22 cellular contexts compared by ENCODE assay signal in genomic region chr7:142362349-142362748, GRCh38.
DNase-seq lines count a peak whose midpoint lies in the region; ATAC-seq and TF ChIP-seq lines count a peak whose summit lies in the region.
"Had no signal": no experiment of that assay in that cellular context is flagged by ENCODE, and none has a peak within 500 bp of the region (broad histone marks: within the 10 kb centered on the region; RNA-seq: fewer than 3 reads in every experiment).

No MANE protein-coding gene starts in this region.

- H3K36me3 ChIP-seq in Loucy (ENCODE audit: insufficient read depth, low read length): no peaks in the 10 kb centered on the region
- H3K36me3 ChIP-seq: HAP-1, SJCRH30 had no signal

- no peak overlapping the region for H3K4me3 ChIP-seq in Loucy (ENCODE audit: low read length, poor library complexity, severe bottlenecking)
- H3K4me3 ChIP-seq: GM12878, GM23248, HAP-1, PC-9, SJCRH30 had no signal

- peaks cover 31% of the 10 kb centered on the region for H3K27me3 Mint-ChIP-seq in activated naive CD8-positive, alpha-beta T cell treated with anti-CD3 and anti-CD28 coated beads, Interleukin-2, amount 10 ng/mL, durations not matched to agents 7 days and 5 days
- H3K27me3 Mint-ChIP-seq in activated naive CD8-positive, alpha-beta T cell treated with anti-CD3 and anti-CD28 coated beads for 36 hours: peaks cover 30% of the 10 kb centered on the region
- peaks cover 6% of the 10 kb centered on the region for H3K27me3 Mint-ChIP-seq in activated naive CD8-positive, alpha-beta T cell treated with anti-CD3 and anti-CD28 coated beads, Interleukin-2, amount 50 U/mL, for 24 hours
- peaks cover 42% of the 10 kb centered on the region for H3K27me3 Mint-ChIP-seq in stimulated activated naive CD8-positive, alpha-beta T cell treated with anti-CD3 and anti-CD28 coated beads, Interleukin-15, amount 100 ng/mL, for 72 hours
- H3K27me3 Mint-ChIP-seq in endothelial cell (ENCODE audit: unreplicated experiment): no peaks in the 10 kb centered on the region

- no peak for TF ChIP-seq CTCF in Loucy (conservative IDR thresholded peaks at IDR 0.05; ENCODE audit: low read length)
- TF ChIP-seq CTCF in endothelial cell (IDR thresholded peaks at IDR 0.05; ENCODE audit: unreplicated experiment): no peak

- POLR2A ChIA-PET in activated naive CD8-positive, alpha-beta T cell treated with anti-CD3 and anti-CD28 coated beads, Interleukin-2, amount 10 ng/mL, durations not matched to agents 7 days and 5 days (lab: Charles Lee): interaction anchor here (1.0 to 1.9 kb wide), 2 partner anchors 9 to 449 kb away, joined by 7 read pairs; no protein-coding TSS in a partner anchor

- no peaks in the 10 kb centered on the region for H3K9me3 Mint-ChIP-seq in activated naive CD8-positive, alpha-beta T cell treated with anti-CD3 and anti-CD28 coated beads, Interleukin-2, amount 10 ng/mL, durations not matched to agents 7 days and 5 days
- no peaks in the 10 kb centered on the region for H3K9me3 Mint-ChIP-seq in activated naive CD8-positive, alpha-beta T cell treated with anti-CD3 and anti-CD28 coated beads for 36 hours
- H3K9me3 Mint-ChIP-seq in activated naive CD8-positive, alpha-beta T cell treated with anti-CD3 and anti-CD28 coated beads, Interleukin-2, amount 50 U/mL, for 24 hours: no peaks in the 10 kb centered on the region
- peaks cover 0 to 7% of the 10 kb centered on the region in 2 donors for H3K9me3 Mint-ChIP-seq in stimulated activated naive CD8-positive, alpha-beta T cell treated with anti-CD3 and anti-CD28 coated beads, Interleukin-15, amount 100 ng/mL, for 72 hours
- no peaks in the 10 kb centered on the region for H3K9me3 Mint-ChIP-seq in endothelial cell (ENCODE audit: unreplicated experiment)

- no peaks in the 10 kb centered on the region for H3K27me3 ChIP-seq in Loucy (ENCODE audit: insufficient read depth, low read length, poor library complexity, severe bottlenecking)
- H3K27me3 ChIP-seq: SJCRH30 had no signal

- H3K9me2 ChIP-seq in Loucy (replicated peaks; ENCODE audit: low read depth, low read length): no peaks in the 10 kb centered on the region

- peaks cover 16% of the 10 kb centered on the region for H3K4me1 Mint-ChIP-seq in activated naive CD8-positive, alpha-beta T cell treated with anti-CD3 and anti-CD28 coated beads, Interleukin-2, amount 10 ng/mL, durations not matched to agents 7 days and 5 days
- H3K4me1 Mint-ChIP-seq in activated naive CD8-positive, alpha-beta T cell treated with anti-CD3 and anti-CD28 coated beads for 36 hours: peaks cover 20% of the 10 kb centered on the region
- H3K4me1 Mint-ChIP-seq in activated naive CD8-positive, alpha-beta T cell treated with anti-CD3 and anti-CD28 coated beads, Interleukin-2, amount 50 U/mL, for 24 hours: peaks cover 19% of the 10 kb centered on the region
- peaks cover 34% of the 10 kb centered on the region for H3K4me1 Mint-ChIP-seq in stimulated activated naive CD8-positive, alpha-beta T cell treated with anti-CD3 and anti-CD28 coated beads, Interleukin-15, amount 100 ng/mL, for 72 hours
- H3K4me1 Mint-ChIP-seq in endothelial cell (ENCODE audit: unreplicated experiment): peaks cover 4% of the 10 kb centered on the region

- no peaks in the 10 kb centered on the region for H4K20me1 ChIP-seq in Loucy (ENCODE audit: insufficient read depth, low read length, poor library complexity, severe bottlenecking)

- peaks cover 7% of the 10 kb centered on the region; the same call in 1 of the 2 replicates for H3F3A ChIP-seq in Loucy (ENCODE audit: low read depth)

- H3K4me1 ChIP-seq in Loucy (ENCODE audit: insufficient read depth, low read length, poor library complexity, severe bottlenecking): peaks cover 69% of the 10 kb centered on the region
- H3K4me1 ChIP-seq: HAP-1, SJCRH30 had no signal

- no peak overlapping the region for H3K27ac Mint-ChIP-seq in activated naive CD8-positive, alpha-beta T cell treated with anti-CD3 and anti-CD28 coated beads, Interleukin-2, amount 10 ng/mL, durations not matched to agents 7 days and 5 days
- no peak overlapping the region for H3K27ac Mint-ChIP-seq in activated naive CD8-positive, alpha-beta T cell treated with anti-CD3 and anti-CD28 coated beads for 36 hours
- H3K27ac Mint-ChIP-seq in activated naive CD8-positive, alpha-beta T cell treated with anti-CD3 and anti-CD28 coated beads, Interleukin-2, amount 50 U/mL, for 24 hours: no peak overlapping the region
- no peak overlapping the region for H3K27ac Mint-ChIP-seq in stimulated activated naive CD8-positive, alpha-beta T cell treated with anti-CD3 and anti-CD28 coated beads, Interleukin-15, amount 100 ng/mL, for 72 hours
- H3K27ac Mint-ChIP-seq in endothelial cell (ENCODE audit: unreplicated experiment): no peak overlapping the region

- H3K4me3 Mint-ChIP-seq in activated naive CD8-positive, alpha-beta T cell treated with anti-CD3 and anti-CD28 coated beads, Interleukin-2, amount 10 ng/mL, durations not matched to agents 7 days and 5 days: no peak overlapping the region
- H3K4me3 Mint-ChIP-seq in activated naive CD8-positive, alpha-beta T cell treated with anti-CD3 and anti-CD28 coated beads for 36 hours: no peak overlapping the region
- no peak overlapping the region for H3K4me3 Mint-ChIP-seq in activated naive CD8-positive, alpha-beta T cell treated with anti-CD3 and anti-CD28 coated beads, Interleukin-2, amount 50 U/mL, for 24 hours
- H3K4me3 Mint-ChIP-seq in stimulated activated naive CD8-positive, alpha-beta T cell treated with anti-CD3 and anti-CD28 coated beads, Interleukin-15, amount 100 ng/mL, for 72 hours: no peak overlapping the region
- no peak overlapping the region for H3K4me3 Mint-ChIP-seq in endothelial cell (ENCODE audit: unreplicated experiment)
- H3K4me3 Mint-ChIP-seq: CD14-positive monocyte had no signal

- ATAC-seq in activated naive CD8-positive, alpha-beta T cell treated with anti-CD3 and anti-CD28 coated beads, Interleukin-2, amount 10 ng/mL, durations not matched to agents 7 days and 5 days (ENCODE audit: low read depth): peak; percentile 72
- ATAC-seq in activated naive CD8-positive, alpha-beta T cell treated with anti-CD3 and anti-CD28 coated beads, Interleukin-2, amount 50 U/mL, for 24 hours: peak; percentile 38
- ATAC-seq in stimulated activated naive CD8-positive, alpha-beta T cell treated with anti-CD3 and anti-CD28 coated beads, Interleukin-15, amount 100 ng/mL, for 72 hours: peak; percentile 62
- ATAC-seq: GM12878, HepG2 had no signal

- no peaks in the 10 kb centered on the region for H3K79me2 ChIP-seq in Loucy (ENCODE audit: insufficient read depth, low read length)

- DNase-seq in activated naive CD8-positive, alpha-beta T cell treated with anti-CD3 and anti-CD28 coated beads, Interleukin-2, amount 10 ng/mL, durations not matched to agents 7 days and 5 days: no peak
- DNase-seq in activated naive CD8-positive, alpha-beta T cell treated with anti-CD3 and anti-CD28 coated beads for 36 hours: no peak
- DNase-seq in activated naive CD8-positive, alpha-beta T cell treated with anti-CD3 and anti-CD28 coated beads, Interleukin-2, amount 50 U/mL, for 24 hours: no peak
- no peak for DNase-seq in stimulated activated naive CD8-positive, alpha-beta T cell treated with anti-CD3 and anti-CD28 coated beads, Interleukin-15, amount 100 ng/mL, for 72 hours
- no peak for DNase-seq in endothelial cell (ENCODE audit: low spot score)
- DNase-seq in Kasumi-1 (lab: John Stamatoyannopoulos, UW): no peak
- DNase-seq: AML-193, Calu3, EL, GM23248, KG1, NCI-H1417 treated with DMSO at 0.1 percent for 48 hours, NCI-H187 treated with DMSO at 0.1 percent for 48 hours, NCI-H2227 treated with DMSO at 0.1 percent for 48 hours, NCI-H524, PC-9, SJCRH30 had no signal

- H3K36me3 Mint-ChIP-seq in activated naive CD8-positive, alpha-beta T cell treated with anti-CD3 and anti-CD28 coated beads, Interleukin-2, amount 10 ng/mL, durations not matched to agents 7 days and 5 days: peaks cover 1% of the 10 kb centered on the region
- no peaks in the 10 kb centered on the region for H3K36me3 Mint-ChIP-seq in activated naive CD8-positive, alpha-beta T cell treated with anti-CD3 and anti-CD28 coated beads for 36 hours
- no peaks in the 10 kb centered on the region for H3K36me3 Mint-ChIP-seq in activated naive CD8-positive, alpha-beta T cell treated with anti-CD3 and anti-CD28 coated beads, Interleukin-2, amount 50 U/mL, for 24 hours (ENCODE audit: low read depth)
- no peaks in the 10 kb centered on the region for H3K36me3 Mint-ChIP-seq in endothelial cell (ENCODE audit: low read depth, unreplicated experiment)
- H3K36me3 Mint-ChIP-seq: CD14-positive monocyte had no signal

- H3K9me3 ChIP-seq in Loucy (ENCODE audit: insufficient read depth, low read depth, low read length): no peaks in the 10 kb centered on the region; the same call in 1 of the 2 replicates
- H3K9me3 ChIP-seq: HAP-1, SJCRH30 had no signal

- H3K4me2 ChIP-seq in Loucy (ENCODE audit: low read depth, low read length, poor library complexity, severe bottlenecking): peak overlapping the region; percentile 8
- H3K4me2 ChIP-seq: PC-9 had no signal

- H3K9ac ChIP-seq in Loucy (ENCODE audit: low read depth, low read length, poor library complexity, severe bottlenecking): peak overlapping the region; percentile 49
- H3K9ac ChIP-seq: GM23248 had no signal

- H2AFZ ChIP-seq in Loucy (ENCODE audit: low read length): no peak overlapping the region
- H2AFZ ChIP-seq: GM23248, PC-9 had no signal
